9 cellular contexts compared by ENCODE assay signal in genomic region chr10:14880201-14880600, GRCh38. TPM values are rescaled to one million over a fixed set of nuclear protein-coding genes. Genes with fewer than 3 reads are reported as not detected.
DNase-seq lines count a peak whose midpoint lies in the region; ATAC-seq and TF ChIP-seq lines count a peak whose summit lies in the region.
"Had no signal": no experiment of that assay in that cellular context is flagged by ENCODE, and none has a peak within 500 bp of the region (broad histone marks: within the 10 kb centered on the region; RNA-seq: fewer than 3 reads in every experiment).

No MANE protein-coding gene starts in this region.

- peaks cover 29% of the 10 kb centered on the region for H3K36me3 Mint-ChIP-seq in stimulated activated naive CD8-positive, alpha-beta T cell treated with anti-CD3 and anti-CD28 coated beads, Interleukin-15, Interleukin-2, amounts not matched to agents 100 ng/mL and 50 ng/mL, for 24 hours (ENCODE audit: low read depth)
- H3K36me3 Mint-ChIP-seq in activated CD8-positive, alpha-beta T cell treated with anti-CD3 and anti-CD28 coated beads for 36 hours (ENCODE audit: low read depth) = peaks cover 32% of the 10 kb centered on the region

- H3K27ac Mint-ChIP-seq in stimulated activated naive CD8-positive, alpha-beta T cell treated with anti-CD3 and anti-CD28 coated beads, Interleukin-15, Interleukin-2, amounts not matched to agents 100 ng/mL and 50 ng/mL, for 24 hours = peak overlapping the region; percentile 85
- H3K27ac Mint-ChIP-seq in activated CD8-positive, alpha-beta T cell treated with anti-CD3 and anti-CD28 coated beads for 36 hours = peak overlapping the region; percentile 92

- CTCF ChIA-PET in activated CD8-positive, alpha-beta T cell treated with anti-CD3 and anti-CD28 coated beads for 36 hours (lab: Charles Lee) = interaction anchor here (1.4 to 1.9 kb wide), 4 partner anchors 9 to 92 kb away, joined by 3 to 6 read pairs (median 4); no protein-coding TSS in a partner anchor

- DNase-seq in stimulated activated naive CD8-positive, alpha-beta T cell treated with anti-CD3 and anti-CD28 coated beads, Interleukin-15, Interleukin-2, amounts not matched to agents 100 U/mL and 50 U/mL, for 24 hours = no peak
- DNase-seq in activated CD8-positive, alpha-beta T cell treated with anti-CD3 and anti-CD28 coated beads for 36 hours = no peak
- DNase-seq in iPS-NIHi7 (ENCODE audit: extremely low spot score) = peak; percentile 25
- DNase-seq in cerebellum (ENCODE audit: low spot score) = no peak
- DNase-seq: NCI-H1048 had no signal

- no peaks in the 10 kb centered on the region for H3K27me3 Mint-ChIP-seq in stimulated activated naive CD8-positive, alpha-beta T cell treated with anti-CD3 and anti-CD28 coated beads, Interleukin-15, Interleukin-2, amounts not matched to agents 100 ng/mL and 50 ng/mL, for 24 hours
- no peaks in the 10 kb centered on the region for H3K27me3 Mint-ChIP-seq in activated CD8-positive, alpha-beta T cell treated with anti-CD3 and anti-CD28 coated beads for 36 hours

- peaks cover 50% of the 10 kb centered on the region for H3K4me1 Mint-ChIP-seq in stimulated activated naive CD8-positive, alpha-beta T cell treated with anti-CD3 and anti-CD28 coated beads, Interleukin-15, Interleukin-2, amounts not matched to agents 100 ng/mL and 50 ng/mL, for 24 hours (ENCODE audit: low read depth)
- H3K4me1 Mint-ChIP-seq in activated CD8-positive, alpha-beta T cell treated with anti-CD3 and anti-CD28 coated beads for 36 hours (ENCODE audit: low read depth) = peaks cover 36% of the 10 kb centered on the region

- H3K4me3 Mint-ChIP-seq in stimulated activated naive CD8-positive, alpha-beta T cell treated with anti-CD3 and anti-CD28 coated beads, Interleukin-15, Interleukin-2, amounts not matched to agents 100 ng/mL and 50 ng/mL, for 24 hours = peak overlapping the region; percentile 95
- H3K4me3 Mint-ChIP-seq in activated CD8-positive, alpha-beta T cell treated with anti-CD3 and anti-CD28 coated beads for 36 hours = peak overlapping the region; percentile 96

- H3K9me3 Mint-ChIP-seq in stimulated activated naive CD8-positive, alpha-beta T cell treated with anti-CD3 and anti-CD28 coated beads, Interleukin-15, Interleukin-2, amounts not matched to agents 100 ng/mL and 50 ng/mL, for 24 hours = no peaks in the 10 kb centered on the region
- H3K9me3 Mint-ChIP-seq in activated CD8-positive, alpha-beta T cell treated with anti-CD3 and anti-CD28 coated beads for 36 hours = no peaks in the 10 kb centered on the region

- no peak for ATAC-seq in stimulated activated naive CD8-positive, alpha-beta T cell treated with anti-CD3 and anti-CD28 coated beads, Interleukin-15, Interleukin-2, amounts not matched to agents 100 U/mL and 50 U/mL, for 24 hours
- no peak for ATAC-seq in activated CD8-positive, alpha-beta T cell treated with anti-CD3 and anti-CD28 coated beads for 36 hours
- ATAC-seq in HG03095 (IDR thresholded peaks at IDR 0.05; ENCODE audit: unreplicated experiment) (no peak), HG02981 (IDR thresholded peaks at IDR 0.05; ENCODE audit: unreplicated experiment) (no peak), GM18873 (IDR thresholded peaks at IDR 0.05; ENCODE audit: low FRiP score, unreplicated experiment) (no peak)

- POLR2A ChIA-PET in activated CD8-positive, alpha-beta T cell treated with anti-CD3 and anti-CD28 coated beads for 36 hours (lab: Charles Lee) = interaction anchor here (0.7 to 4.1 kb wide), 6 partner anchors 9 to 695 kb away, joined by 3 to 30 read pairs (median 8); partner anchors contain the start of gene DCLRE1C

- intact Hi-C loops in activated CD8-positive, alpha-beta T cell treated with anti-CD3 and anti-CD28 coated beads for 36 hours (cut with micrococcal nuclease) = no loop called here

- no peak for TF ChIP-seq CTCF in activated CD8-positive, alpha-beta T cell treated with anti-CD3 and anti-CD28 coated beads for 36 hours (IDR thresholded peaks at IDR 0.05)

RNA-seq across cellular contexts. Expression of gene SUV39H2, which starts 1.5 kb away (rescaled TPM):
- 10 to 100 TPM; 40.9 to 45.8 TPM for total RNA-seq in activated CD8-positive, alpha-beta T cell treated with anti-CD3 and anti-CD28 coated beads for 36 hours
- total RNA-seq in cerebellum = 30.6 TPM

RNA-seq across cellular contexts. Expression of gene HSPA14, which starts 42.1 kb away (rescaled TPM):
- total RNA-seq in activated CD8-positive, alpha-beta T cell treated with anti-CD3 and anti-CD28 coated beads for 36 hours = 10 to 100 TPM; 36.1 to 36.7 TPM
- 11.0 TPM for total RNA-seq in cerebellum

RNA-seq across cellular contexts. Expression of gene MSANTD7, which starts 42.1 kb away (rescaled TPM):
- 10 to 100 TPM; 22.5 to 23.9 TPM for total RNA-seq in activated CD8-positive, alpha-beta T cell treated with anti-CD3 and anti-CD28 coated beads for 36 hours
- total RNA-seq in cerebellum = 22.0 TPM

RNA-seq across cellular contexts. Expression of gene CDNF, which starts 42.4 kb away (rescaled TPM):
- 1 to 10 TPM; 1.5 to 1.8 TPM for total RNA-seq in activated CD8-positive, alpha-beta T cell treated with anti-CD3 and anti-CD28 coated beads for 36 hours
- total RNA-seq in cerebellum = not detected
